In genomic region chr19:36121486-36122124, GRCh38 we compare ENCODE assay signal across 1 cellular context.
TF ChIP-seq lines count a peak whose summit lies in the region.

No MANE protein-coding gene starts in this region.

TF ChIP-seq in WTC11, 78 proteins besides CTCF, POLR2A, EP300 and RAD21 (continued from another document):
- TF ChIP-seq EMX1 (CRISPR knock-in tag; IDR thresholded peaks at IDR 0.05) (no peak), E2F1 (CRISPR knock-in tag; IDR thresholded peaks at IDR 0.05) (no peak), FOXP1 (CRISPR knock-in tag; IDR thresholded peaks at IDR 0.05; ENCODE audit: borderline replicate concordance) (no peak), ZMAT4 (CRISPR knock-in tag; IDR thresholded peaks at IDR 0.05) (no peak), ZNF121 (CRISPR knock-in tag; IDR thresholded peaks at IDR 0.05) (no peak), ZNF671 (CRISPR knock-in tag; IDR thresholded peaks at IDR 0.05) (no peak), ZNF219 (CRISPR knock-in tag; IDR thresholded peaks at IDR 0.05; ENCODE audit: borderline replicate concordance) (no peak), KAT7 (CRISPR knock-in tag; IDR thresholded peaks at IDR 0.05; ENCODE audit: borderline replicate concordance) (no peak), CBFB (CRISPR knock-in tag; IDR thresholded peaks at IDR 0.05; ENCODE audit: low read depth) (no peak), ATF3 (CRISPR knock-in tag; conservative IDR thresholded peaks at IDR 0.05) (no peak), ZNF425 (CRISPR knock-in tag; conservative IDR thresholded peaks at IDR 0.05) (no peak), GABPB1 (CRISPR knock-in tag; IDR thresholded peaks at IDR 0.05) (no peak), SMAD4 (CRISPR knock-in tag; IDR thresholded peaks at IDR 0.05) (no peak), ZSCAN18 (CRISPR knock-in tag; IDR thresholded peaks at IDR 0.05) (no peak), MYBL2 (CRISPR knock-in tag; IDR thresholded peaks at IDR 0.05) (no peak), ARID4B (CRISPR knock-in tag; IDR thresholded peaks at IDR 0.05; ENCODE audit: borderline replicate concordance) (no peak), FOXJ3 (CRISPR knock-in tag; IDR thresholded peaks at IDR 0.05; ENCODE audit: borderline replicate concordance) (no peak)
